Comparison of ENCODE assay signal across 33 cellular contexts in genomic region chr15:92333709-92334108, GRCh38. TPM values are rescaled to one million over a fixed set of nuclear protein-coding genes. Genes with fewer than 3 reads are reported as not detected.
"Had no signal": no experiment of that assay in that cellular context is flagged by ENCODE, and none has a peak within 500 bp of the region (broad histone marks: within the 10 kb centered on the region; RNA-seq: fewer than 3 reads in every experiment).

No MANE protein-coding gene starts in this region.

- H3K9me3 Mint-ChIP-seq: natural killer cell treated with Interleukin-12 subunit alpha and Interleukin-12 subunit beta and Interleukin-15 and Interleukin-18, amount 100 ng/mL, for 72 hours had no signal

- H3K27ac Mint-ChIP-seq: effector memory CD8-positive, alpha-beta T cell; mesothelial cell of epicardium; naive B cell; natural killer cell treated with Interleukin-12 subunit alpha and Interleukin-12 subunit beta and Interleukin-15 and Interleukin-18, amount 100 ng/mL, for 72 hours; progenitor cell of endocrine pancreas; type B pancreatic cell had no signal

- H3K4me3 Mint-ChIP-seq: effector memory CD8-positive, alpha-beta T cell; mesothelial cell of epicardium; naive B cell; natural killer cell treated with Interleukin-12 subunit alpha and Interleukin-12 subunit beta and Interleukin-15 and Interleukin-18, amount 100 ng/mL, for 72 hours; neural crest cell; stimulated activated naive CD8-positive, alpha-beta T cell treated with anti-CD3 and anti-CD28 coated beads, Interleukin-15, amount 100 ng/mL, for 72 hours; type B pancreatic cell had no signal

- H3K27me3 Mint-ChIP-seq: stimulated activated naive CD8-positive, alpha-beta T cell treated with anti-CD3 and anti-CD28 coated beads, Interleukin-15, amount 100 ng/mL, for 72 hours had no signal

- H3K9me3 ChIP-seq: gastrocnemius medialis, left lung, mucosa of descending colon, neutrophil, pancreas, thyroid gland had no signal

- DNase-seq: cortex of kidney; effector memory CD8-positive, alpha-beta T cell; erythroblast; esophagus squamous epithelium; gastrocnemius medialis; head of caudate nucleus; hippocampal formation; left cardiac atrium; left lung; mesenchymal stem cell; mucosa of descending colon; naive B cell; pancreas; stimulated activated CD4-positive, alpha-beta T cell treated with anti-CD3 and anti-CD28 coated beads, Interleukin-12 subunit alpha, Interleukin-12 subunit beta, amount 100 ng/mL, for 4 hours; stimulated activated CD4-positive, alpha-beta T cell treated with anti-CD3 and anti-CD28 coated beads, Interleukin-1b, Interleukin-23, amount 100 ng/mL, for 48 hours; stimulated activated CD4-positive, alpha-beta T cell treated with anti-CD3 and anti-CD28 coated beads, Interleukin-4, amount 100 ng/mL, for 1 hour; stimulated activated CD8-positive, alpha-beta memory T cell treated with anti-CD3 and anti-CD28 coated beads, Interleukin-4, amount 100 ng/mL, for 48 hours; stimulated activated naive CD4-positive, alpha-beta T cell; stimulated activated naive CD8-positive, alpha-beta T cell treated with anti-CD3 and anti-CD28 coated beads, Interleukin-15, amount 100 ng/mL, for 72 hours; thyroid gland had no signal

- H3K4me2 ChIP-seq: smooth muscle cell had no signal

- H3K4me1 Mint-ChIP-seq: mesothelial cell of epicardium; naive B cell; neural crest cell; stimulated activated naive CD8-positive, alpha-beta T cell treated with anti-CD3 and anti-CD28 coated beads, Interleukin-15, amount 100 ng/mL, for 72 hours had no signal

- H3K36me3 Mint-ChIP-seq: mesothelial cell of epicardium; naive B cell; natural killer cell treated with Interleukin-12 subunit alpha and Interleukin-12 subunit beta and Interleukin-15 and Interleukin-18, amount 100 ng/mL, for 72 hours; type B pancreatic cell had no signal

- H3K4me3 ChIP-seq: esophagus squamous epithelium, gastrocnemius medialis, left lung, mucosa of descending colon, pancreas, smooth muscle cell, thyroid gland had no signal

- ATAC-seq: effector memory CD8-positive, alpha-beta T cell; gastrocnemius medialis; left cardiac atrium; left lung; mucosa of descending colon; natural killer cell treated with Interleukin-12 subunit alpha and Interleukin-12 subunit beta and Interleukin-15 and Interleukin-18, amount 100 ng/mL, for 72 hours; pancreas; sciatic nerve; stimulated activated naive CD8-positive, alpha-beta T cell treated with anti-CD3 and anti-CD28 coated beads, Interleukin-15, amount 100 ng/mL, for 72 hours had no signal

- H3K27ac ChIP-seq: esophagus squamous epithelium, gastrocnemius medialis, left lung, neutrophil, pancreas, thyroid gland had no signal

- H3K27me3 ChIP-seq: gastrocnemius medialis, left lung, neutrophil, pancreas, thyroid gland had no signal

- FAIRE-seq: endometrium, islet of Langerhans, pancreas, urothelium cell line had no signal

- H3K36me3 ChIP-seq: esophagus squamous epithelium, gastrocnemius medialis, left lung, neutrophil, pancreas, thyroid gland had no signal

- H3K4me1 ChIP-seq: esophagus squamous epithelium, gastrocnemius medialis, left lung, pancreas, thyroid gland had no signal

RNA-seq across cellular contexts. Expression of gene ST8SIA2, which starts 60.0 kb away (rescaled TPM):
- total RNA-seq: esophagus squamous epithelium; gastrocnemius medialis; glomerular endothelial cell; natural killer cell treated with Interleukin-12 subunit alpha and Interleukin-12 subunit beta and Interleukin-15 and Interleukin-18, amount 100 ng/mL, for 72 hours; omental fat pad; sciatic nerve had no signal
